1 cellular context compared by ENCODE assay signal in genomic region chr22:20393705-20394476, GRCh38.
TF ChIP-seq lines count a peak whose summit lies in the region.

Gene ZNF74, plus strand, starts transcription at chr22:20394151. Its CDS starts 478 bp downstream, at chr22:20394629.

TF ChIP-seq in HepG2, 621 proteins besides CTCF, POLR2A, EP300 and RAD21 (continued from another document and continues in another):
- TF ChIP-seq FOXP4 (CRISPR knock-in tag; IDR thresholded peaks at IDR 0.05) (no peak), FOXJ3 (CRISPR knock-in tag; IDR thresholded peaks at IDR 0.05; ENCODE audit: borderline replicate concordance) (no peak), CHCHD3 (CRISPR knock-in tag; IDR thresholded peaks at IDR 0.05) (no peak), ZNF549 (CRISPR knock-in tag; IDR thresholded peaks at IDR 0.05) (no peak), IRF9 (CRISPR knock-in tag; IDR thresholded peaks at IDR 0.05; ENCODE audit: borderline replicate concordance) (peak; percentile 61; the same call in 1 of the 2 replicates), CSRNP2 (CRISPR knock-in tag; conservative IDR thresholded peaks at IDR 0.05; ENCODE audit: low read depth) (no peak), LBX2 (CRISPR knock-in tag; IDR thresholded peaks at IDR 0.05; ENCODE audit: borderline replicate concordance) (no peak), PCBP2 (optimal IDR thresholded peaks at IDR 0.05; ENCODE audit: low read depth, low read length, poor library complexity, severe bottlenecking) (no peak), PHF21A (CRISPR knock-in tag; IDR thresholded peaks at IDR 0.05) (peak; percentile 45; the same call in 1 of the 2 replicates), AGO1 (IDR thresholded peaks at IDR 0.05; ENCODE audit: low read depth, low read length, poor library complexity, severe bottlenecking) (no peak), PLSCR1 (CRISPR knock-in tag; IDR thresholded peaks at IDR 0.05; ENCODE audit: borderline replicate concordance) (no peak), DDIT3 (CRISPR knock-in tag; IDR thresholded peaks at IDR 0.05) (no peak), ZSCAN31 (CRISPR knock-in tag; IDR thresholded peaks at IDR 0.05; ENCODE audit: low read depth) (no peak; the same call in 1 of the 2 replicates), SALL2 (CRISPR knock-in tag; IDR thresholded peaks at IDR 0.05) (peak; percentile 18; the same call in 1 of the 2 replicates), CHD4 (IDR thresholded peaks at IDR 0.05; ENCODE audit: borderline replicate concordance, low read length) (no peak), PRDM15 (CRISPR knock-in tag; IDR thresholded peaks at IDR 0.05) (peak; percentile 87), ZNF704 (CRISPR knock-in tag; IDR thresholded peaks at IDR 0.05; ENCODE audit: borderline replicate concordance) (peak; percentile 50; the same call in 1 of the 2 replicates), SNAPC2 (CRISPR knock-in tag; IDR thresholded peaks at IDR 0.05) (no peak), ZNF615 (CRISPR knock-in tag; IDR thresholded peaks at IDR 0.05; ENCODE audit: borderline replicate concordance) (0 out of 2 replicates have a peak, but pooled peaks have one; percentile 69), ZNF75D (CRISPR knock-in tag; IDR thresholded peaks at IDR 0.05; ENCODE audit: borderline replicate concordance) (0 out of 2 replicates have a peak, but pooled peaks have one; percentile 87), ZNF367 (CRISPR knock-in tag; IDR thresholded peaks at IDR 0.05; ENCODE audit: borderline replicate concordance) (0 out of 2 replicates have a peak, but pooled peaks have one; percentile 59), HCFC1 (IDR thresholded peaks at IDR 0.05; ENCODE audit: low read depth, low read length) (peak; percentile 61; the same call in 1 of the 2 replicates), ZNF614 (CRISPR knock-in tag; IDR thresholded peaks at IDR 0.05; ENCODE audit: borderline replicate concordance) (peak; percentile 47; the same call in 1 of the 2 replicates), CBFB (CRISPR knock-in tag; IDR thresholded peaks at IDR 0.05) (no peak), SNAPC4 (CRISPR knock-in tag; IDR thresholded peaks at IDR 0.05) (no peak), UBTF (CRISPR knock-in tag; IDR thresholded peaks at IDR 0.05) (peak; percentile 95), MBD4 (IDR thresholded peaks at IDR 0.05; ENCODE audit: borderline replicate concordance, low read length) (no peak), ZC3H13 (CRISPR knock-in tag; IDR thresholded peaks at IDR 0.05) (0 out of 2 replicates have a peak, but pooled peaks have one; percentile 45), HOXA7 (CRISPR knock-in tag; IDR thresholded peaks at IDR 0.05) (no peak), MEIS1 (CRISPR knock-in tag; IDR thresholded peaks at IDR 0.05; ENCODE audit: borderline replicate concordance) (no peak), FLYWCH1 (CRISPR knock-in tag; IDR thresholded peaks at IDR 0.05) (no peak), CREB3 (CRISPR knock-in tag; IDR thresholded peaks at IDR 0.05) (no peak), SP2 (CRISPR knock-in tag; IDR thresholded peaks at IDR 0.05) (0 out of 2 replicates have a peak, but pooled peaks have one; percentile 46), ZNF292 (CRISPR knock-in tag; IDR thresholded peaks at IDR 0.05; ENCODE audit: borderline replicate concordance, low read depth) (no peak), SIX1 (CRISPR knock-in tag; IDR thresholded peaks at IDR 0.05; ENCODE audit: borderline replicate concordance) (no peak), TOPORS (CRISPR knock-in tag; IDR thresholded peaks at IDR 0.05) (no peak), HNRNPUL1 (IDR thresholded peaks at IDR 0.05; ENCODE audit: low read depth, low read length) (no peak)
